Comparison of ENCODE assay signal across 1 cellular context in the genomic region with DNA sequence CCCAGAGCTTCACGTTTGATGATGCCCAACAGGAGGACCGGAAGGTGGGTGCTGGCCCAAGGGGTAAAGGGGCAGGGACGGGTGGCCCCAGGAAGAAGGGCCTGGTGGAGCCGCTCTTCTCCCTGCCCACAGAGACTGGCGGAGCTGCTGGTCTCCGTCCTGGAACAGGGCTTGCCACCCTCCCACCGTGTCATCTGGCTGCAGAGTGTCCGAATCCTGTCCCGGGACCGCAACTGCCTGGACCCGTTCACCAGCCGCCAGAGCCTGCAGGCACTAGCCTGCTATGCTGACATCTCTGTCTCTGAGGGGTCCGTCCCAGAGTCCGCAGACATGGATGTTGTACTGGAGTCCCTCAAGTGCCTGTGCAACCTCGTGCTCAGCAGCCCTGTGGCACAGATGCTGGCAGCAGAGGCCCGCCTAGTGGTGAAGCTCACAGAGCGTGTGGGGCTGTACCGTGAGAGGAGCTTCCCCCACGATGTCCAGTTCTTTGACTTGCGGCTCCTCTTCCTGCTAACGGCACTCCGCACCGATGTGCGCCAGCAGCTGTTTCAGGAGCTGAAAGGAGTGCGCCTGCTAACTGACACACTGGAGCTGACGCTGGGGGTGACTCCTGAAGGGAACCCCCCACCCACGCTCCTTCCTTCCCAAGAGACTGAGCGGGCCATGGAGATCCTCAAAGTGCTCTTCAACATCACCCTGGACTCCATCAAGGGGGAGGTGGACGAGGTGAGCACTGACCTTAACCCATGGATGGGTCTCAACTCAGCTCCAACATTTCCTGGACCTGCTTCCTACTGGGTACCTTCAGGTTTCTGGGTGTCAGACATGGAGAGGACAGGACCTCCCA.
TF ChIP-seq lines count a peak whose summit lies in the region.

No MANE protein-coding gene starts in this region.

TF ChIP-seq in HCT116, 20 proteins besides CTCF, POLR2A, EP300 and RAD21 (continued from another document):
- TF ChIP-seq, protein P1, sequence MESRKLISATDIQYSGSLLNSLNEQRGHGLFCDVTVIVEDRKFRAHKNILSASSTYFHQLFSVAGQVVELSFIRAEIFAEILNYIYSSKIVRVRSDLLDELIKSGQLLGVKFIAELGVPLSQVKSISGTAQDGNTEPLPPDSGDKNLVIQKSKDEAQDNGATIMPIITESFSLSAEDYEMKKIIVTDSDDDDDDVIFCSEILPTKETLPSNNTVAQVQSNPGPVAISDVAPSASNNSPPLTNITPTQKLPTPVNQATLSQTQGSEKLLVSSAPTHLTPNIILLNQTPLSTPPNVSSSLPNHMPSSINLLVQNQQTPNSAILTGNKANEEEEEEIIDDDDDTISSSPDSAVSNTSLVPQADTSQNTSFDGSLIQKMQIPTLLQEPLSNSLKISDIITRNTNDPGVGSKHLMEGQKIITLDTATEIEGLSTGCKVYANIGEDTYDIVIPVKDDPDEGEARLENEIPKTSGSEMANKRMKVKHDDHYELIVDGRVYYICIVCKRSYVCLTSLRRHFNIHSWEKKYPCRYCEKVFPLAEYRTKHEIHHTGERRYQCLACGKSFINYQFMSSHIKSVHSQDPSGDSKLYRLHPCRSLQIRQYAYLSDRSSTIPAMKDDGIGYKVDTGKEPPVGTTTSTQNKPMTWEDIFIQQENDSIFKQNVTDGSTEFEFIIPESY (IDR thresholded peaks at IDR 0.05; ENCODE audit: extremely low read depth, insufficient replicate concordance, low read length): no peak
- TF ChIP-seq CEBPB (IDR thresholded peaks at IDR 0.05; ENCODE audit: low read depth) (no peak), YY1 (IDR thresholded peaks at IDR 0.05; ENCODE audit: extremely low read depth, insufficient replicate concordance, low read depth, low read length) (no peak), SRF (IDR thresholded peaks at IDR 0.05; ENCODE audit: low read depth) (no peak)
